1 cellular context compared by ENCODE assay signal in the genomic region with DNA sequence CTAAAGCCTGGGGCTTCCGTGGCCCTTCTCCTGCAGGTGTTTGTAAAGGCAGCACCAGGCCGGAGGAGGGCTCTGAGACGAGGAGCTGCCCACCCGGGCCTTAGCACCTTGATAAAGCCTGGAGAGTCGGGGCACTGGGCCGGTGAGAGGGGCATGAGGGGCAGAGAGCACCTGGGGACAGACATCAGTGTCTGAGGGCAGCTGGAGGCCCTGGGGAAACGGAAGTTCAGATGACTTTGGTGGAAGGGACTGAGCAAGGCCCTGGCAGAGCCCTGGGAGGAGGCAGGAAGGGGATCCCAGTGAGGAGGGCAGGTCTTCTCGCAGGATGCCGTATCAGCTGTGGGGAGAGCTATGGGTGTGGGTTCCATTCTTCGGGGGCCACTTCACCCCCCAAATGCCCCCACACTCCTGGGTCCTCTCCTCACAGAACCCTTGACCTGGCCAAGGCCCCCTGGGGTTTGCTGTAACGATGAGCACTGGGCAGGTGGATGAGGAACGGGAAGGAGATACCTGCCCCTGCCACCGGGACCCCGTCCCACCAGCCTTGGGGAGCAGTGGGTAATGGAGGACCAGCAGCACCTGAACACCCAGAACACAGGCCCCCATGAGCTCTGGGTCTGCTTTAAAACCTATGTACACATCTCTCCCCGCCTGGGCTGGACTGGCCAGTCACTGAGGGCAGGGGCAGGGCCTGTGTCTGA.
TF ChIP-seq lines count a peak whose summit lies in the region.

No MANE protein-coding gene starts in this region.

TF ChIP-seq in GM23338, 12 proteins besides CTCF, POLR2A, EP300 and RAD21:
- no peak for TF ChIP-seq JUNB (IDR thresholded peaks at IDR 0.05; ENCODE audit: unreplicated experiment)
- TF ChIP-seq POLR2AphosphoS5 (IDR thresholded peaks at IDR 0.05; ENCODE audit: low read depth), result no peak
- TF ChIP-seq EZH2 (IDR thresholded peaks at IDR 0.05; ENCODE audit: low read depth, unreplicated experiment), result no peak
- TF ChIP-seq NANOG (IDR thresholded peaks at IDR 0.05; ENCODE audit: borderline replicate concordance), result no peak
- TF ChIP-seq EZH2phosphoT487 (IDR thresholded peaks at IDR 0.05; ENCODE audit: unreplicated experiment), result no peak
